In the genomic region with DNA sequence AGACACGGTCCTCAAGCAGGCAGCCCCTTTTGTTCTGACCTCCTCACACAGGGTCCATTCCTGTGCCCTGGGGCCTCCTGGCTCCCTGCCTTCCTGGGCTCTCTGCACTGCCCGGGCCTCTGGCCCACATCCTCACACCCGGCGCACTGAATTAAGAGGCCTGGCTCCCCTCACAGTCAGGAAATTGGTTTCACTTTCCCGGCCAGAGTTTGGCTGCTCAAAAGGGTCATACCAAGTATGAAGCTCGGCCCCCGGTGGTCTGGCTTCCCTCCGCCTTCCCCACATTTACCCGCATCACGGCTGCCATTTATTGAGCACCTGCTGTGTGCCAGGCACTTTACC, we compare ENCODE assay signal across 9 cellular contexts.
DNase-seq lines count a peak whose midpoint lies in the region; ATAC-seq and TF ChIP-seq lines count a peak whose summit lies in the region.
"Had no signal": no experiment of that assay in that cellular context is flagged by ENCODE, and none has a peak within 500 bp of the region (broad histone marks: within the 10 kb centered on the region; RNA-seq: fewer than 3 reads in every experiment).

No MANE protein-coding gene starts in this region.

- H3K27me3 Mint-ChIP-seq in effector memory CD8-positive, alpha-beta T cell = no peaks in the 10 kb centered on the region
- H3K27me3 Mint-ChIP-seq in activated naive CD4-positive, alpha-beta T cell treated with anti-CD3 and anti-CD28 coated beads, Interleukin-2, amount 10 ng/mL, durations not matched to agents 7 days and 5 days = peaks cover 30% of the 10 kb centered on the region

- no peaks in the 10 kb centered on the region for H3K9me3 Mint-ChIP-seq in effector memory CD8-positive, alpha-beta T cell
- H3K9me3 Mint-ChIP-seq in activated naive CD4-positive, alpha-beta T cell treated with anti-CD3 and anti-CD28 coated beads, Interleukin-2, amount 10 ng/mL, durations not matched to agents 7 days and 5 days = no peaks in the 10 kb centered on the region

- no peak overlapping the region for H3K4me3 ChIP-seq in mesodermal cell (ENCODE audit: extremely low read depth, insufficient read depth, low read length, poor library complexity, severe bottlenecking)
- H3K4me3 ChIP-seq in testis = no peak overlapping the region

- H3K9me3 ChIP-seq in mesodermal cell (ENCODE audit: control insufficient read depth, low read length) = no peaks in the 10 kb centered on the region
- H3K9me3 ChIP-seq in testis = no peaks in the 10 kb centered on the region

- H3K27ac ChIP-seq in RWPE1 (peak overlapping the region; percentile 30), mesodermal cell (ENCODE audit: low read depth, low read length, severe bottlenecking) (peak overlapping the region; percentile 23), testis (peak overlapping the region; percentile 82 to 88)

- H3K4me3 Mint-ChIP-seq in effector memory CD8-positive, alpha-beta T cell = peak overlapping the region; percentile 78 to 84
- H3K4me3 Mint-ChIP-seq in activated naive CD4-positive, alpha-beta T cell treated with anti-CD3 and anti-CD28 coated beads, Interleukin-2, amount 10 ng/mL, durations not matched to agents 7 days and 5 days = no peak overlapping the region

- no peak for ATAC-seq in effector memory CD8-positive, alpha-beta T cell (replicated peaks)
- ATAC-seq in HG03025 (IDR thresholded peaks at IDR 0.05; ENCODE audit: low FRiP score, unreplicated experiment) (no peak), HG02938 (IDR thresholded peaks at IDR 0.05; ENCODE audit: unreplicated experiment) (no peak)

- H3K36me3 ChIP-seq in mesodermal cell (ENCODE audit: control insufficient read depth, insufficient read depth, low read length) = no peaks in the 10 kb centered on the region
- H3K36me3 ChIP-seq in testis (ENCODE audit: low read depth, missing control alignments) = no peaks in the 10 kb centered on the region

- peak overlapping the region; percentile 85 to 87 for H3K27ac Mint-ChIP-seq in effector memory CD8-positive, alpha-beta T cell
- H3K27ac Mint-ChIP-seq in activated naive CD4-positive, alpha-beta T cell treated with anti-CD3 and anti-CD28 coated beads, Interleukin-2, amount 10 ng/mL, durations not matched to agents 7 days and 5 days = no peak overlapping the region

- POLR2A ChIA-PET in RWPE1 (lab: Yijun Ruan, JAX; ENCODE audit: low non-redundant PET) = no interaction called here

- H3K4me1 Mint-ChIP-seq in effector memory CD8-positive, alpha-beta T cell (ENCODE audit: low read depth in 2 of 2) = peaks cover 15 to 19% of the 10 kb centered on the region in 2 donors
- H3K4me1 Mint-ChIP-seq in activated naive CD4-positive, alpha-beta T cell treated with anti-CD3 and anti-CD28 coated beads, Interleukin-2, amount 10 ng/mL, durations not matched to agents 7 days and 5 days = peaks cover 11% of the 10 kb centered on the region

- no peak for TF ChIP-seq CTCF in RWPE1 (conservative IDR thresholded peaks at IDR 0.05; ENCODE audit: low read depth)
- no peak for TF ChIP-seq CTCF in testis (IDR thresholded peaks at IDR 0.05)

- no peaks in the 10 kb centered on the region for H3K27me3 ChIP-seq in testis

- TF ChIP-seq POLR2A in testis (IDR thresholded peaks at IDR 0.05) = no peak

- 82 to 89% methylated on average over 9 to 10 of the region's 10 CpGs for WGBS in mesodermal cell (ENCODE audit: insufficient coverage in 2 of 2), 2 experiments
- WGBS in testis, 2 donors = 54 to 67% methylated on average over 8 to 10 of the region's 10 CpGs

- H3K36me3 Mint-ChIP-seq in effector memory CD8-positive, alpha-beta T cell (ENCODE audit: insufficient read depth) = peaks cover 15% of the 10 kb centered on the region
- H3K36me3 Mint-ChIP-seq in activated naive CD4-positive, alpha-beta T cell treated with anti-CD3 and anti-CD28 coated beads, Interleukin-2, amount 10 ng/mL, durations not matched to agents 7 days and 5 days = no peaks in the 10 kb centered on the region

- no peak for DNase-seq in RWPE1 (ENCODE audit: low spot score)
- no peak for DNase-seq in effector memory CD8-positive, alpha-beta T cell
- DNase-seq in testis = peak; percentile 33
- no peak for DNase-seq in activated naive CD4-positive, alpha-beta T cell treated with anti-CD3 and anti-CD28 coated beads, Interleukin-2, amount 10 ng/mL, durations not matched to agents 7 days and 5 days
- no peak for DNase-seq in GM19238 (ENCODE audit: insufficient read length, low spot score)
- DNase-seq: NCI-H1092 had no signal

- H3K4me1 ChIP-seq in mesodermal cell (ENCODE audit: control insufficient read depth, insufficient read depth, low read length, poor library complexity, severe bottlenecking) (peaks cover 10% of the 10 kb centered on the region), testis (peaks cover 12% of the 10 kb centered on the region)

- intact Hi-C loops in testis (cut with DNase I; ENCODE audit: low total_unique reads) = no loop called here

- CTCF ChIA-PET in RWPE1 (lab: Yijun Ruan, JAX) = no interaction called here
- CTCF ChIA-PET in activated naive CD4-positive, alpha-beta T cell treated with anti-CD3 and anti-CD28 coated beads, Interleukin-2, amount 10 ng/mL, durations not matched to agents 7 days and 5 days (lab: Charles Lee) = interaction anchor here (0.6 kb wide), 1 partner anchor 92 kb away, joined by 3 read pairs; no protein-coding TSS in a partner anchor

Comparison
In these comparisons a context has a peak if more than half of its experiments do, and no peak if none do; other contexts are left out.
1. H3K27ac ChIP-seq: peak in every context shown above with its lines; median percentile 85 in testis; 30 in RWPE1; 23 in mesodermal cell.